In the genomic region with DNA sequence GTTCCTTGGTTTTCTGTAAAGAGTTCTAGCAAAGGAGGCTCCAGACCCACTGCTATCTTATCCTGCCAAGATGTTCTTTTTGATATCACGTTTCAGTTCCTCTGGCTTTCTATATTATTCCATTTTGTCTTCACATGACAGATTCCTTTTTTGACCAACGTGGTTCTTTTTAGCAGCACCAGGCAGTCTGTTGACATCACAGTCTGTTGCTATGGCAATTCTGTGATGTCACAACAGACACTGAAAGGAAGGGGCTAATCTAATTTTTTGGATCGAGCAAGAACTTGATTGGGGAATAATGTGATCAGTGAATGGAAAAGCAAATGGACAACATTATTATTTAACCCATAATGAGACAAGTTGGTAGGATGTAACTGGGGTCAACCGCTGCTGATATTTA, we compare ENCODE assay signal across 28 cellular contexts.
DNase-seq lines count a peak whose midpoint lies in the region; ATAC-seq, FAIRE-seq and TF ChIP-seq lines count a peak whose summit lies in the region.
"Had no signal": no experiment of that assay in that cellular context is flagged by ENCODE, and none has a peak within 500 bp of the region (broad histone marks: within the 10 kb centered on the region; RNA-seq: fewer than 3 reads in every experiment).

No MANE protein-coding gene starts in this region.

- TF ChIP-seq EP300 in A549 (IDR thresholded peaks at IDR 0.05), result no peak

- H2AK5ac ChIP-seq in mesenchymal stem cell (ENCODE audit: low read length, severe bottlenecking), result no peak overlapping the region

- no peak overlapping the region for H3K14ac ChIP-seq in mesenchymal stem cell (ENCODE audit: low read length in 2 of 2)

- ATAC-seq in A549, result no peak
- ATAC-seq in GM21390 (IDR thresholded peaks at IDR 0.05; ENCODE audit: unreplicated experiment), result no peak
- no peak for ATAC-seq in mucosa of descending colon
- ATAC-seq: activated T-cell treated with anti-CD3 and anti-CD28 coated beads, Interleukin-2, amount 50 U/mL, for 72 hours; left cardiac atrium; naive thymus-derived CD4-positive, alpha-beta T cell had no signal

- POLR2A ChIA-PET in A549 (lab: Yijun Ruan, JAX), result no interaction called here

- no peak overlapping the region for H2AFZ ChIP-seq in mesenchymal stem cell (ENCODE audit: low read depth, low read length)

- TF ChIP-seq CTCF in A549 (IDR thresholded peaks at IDR 0.05) (no peak), Calu3 (IDR thresholded peaks at IDR 0.05; ENCODE audit: unreplicated experiment) (no peak), brain (conservative IDR thresholded peaks at IDR 0.05) (no peak), prostate gland (IDR thresholded peaks at IDR 0.05) (no peak), mucosa of descending colon (IDR thresholded peaks at IDR 0.05) (no peak)

- TF ChIP-seq RAD21 in A549 (conservative IDR thresholded peaks at IDR 0.05 in 1 of 2, IDR thresholded peaks at IDR 0.05 in 1 of 2), result no peak

- H4K91ac ChIP-seq in mesenchymal stem cell (ENCODE audit: low read length), result no peak overlapping the region

- CTCF ChIA-PET in A549 (lab: Yijun Ruan, JAX) (interaction anchor here (0.9 to 39.0 kb wide), 6 partner anchors 9 to 116 kb away, joined by 3 to 840 read pairs (median 4); partner anchors contain the start of gene PLEKHA6), Calu3 (lab: Charles Lee) (interaction anchor here (1.0 to 1.4 kb wide), 5 partner anchors 8 to 55 kb away, joined by 3 to 5 read pairs (median 4); no protein-coding TSS in a partner anchor)

- H2BK120ac ChIP-seq in mesenchymal stem cell (ENCODE audit: low read depth, low read length), result no peak overlapping the region

- H2BK12ac ChIP-seq in mesenchymal stem cell (ENCODE audit: low read length in 2 of 2), result no peak overlapping the region

- no peak for TF ChIP-seq POLR2A in A549 (IDR thresholded peaks at IDR 0.05; ENCODE audit: low read length)
- TF ChIP-seq POLR2A in prostate gland (IDR thresholded peaks at IDR 0.05), result no peak

- H3K27me3 Mint-ChIP-seq in Calu3 (ENCODE audit: unreplicated experiment) (no peaks in the 10 kb centered on the region), brain (peaks cover 3% of the 10 kb centered on the region)

- no peaks in the 10 kb centered on the region for H3K9me3 ChIP-seq in A549
- H3K9me3 ChIP-seq in mesenchymal stem cell (ENCODE audit: control insufficient read depth, low read length), result no peaks in the 10 kb centered on the region
- H3K9me3 ChIP-seq in prostate gland, result no peaks in the 10 kb centered on the region
- no peaks in the 10 kb centered on the region for H3K9me3 ChIP-seq in mucosa of descending colon
- H3K9me3 ChIP-seq: upper lobe of left lung had no signal

- H3K27me3 ChIP-seq in mesenchymal stem cell (ENCODE audit: control insufficient read depth in 1 of 2, insufficient read depth in 1 of 2, low read length in 2 of 2), result peaks cover 81 to 83% of the 10 kb centered on the region in 2 experiments
- H3K27me3 ChIP-seq in prostate gland (replicated peaks; ENCODE audit: insufficient read depth), result no peaks in the 10 kb centered on the region
- H3K27me3 ChIP-seq: BLaER1 treated with 17β-estradiol and CSF1 and Interleukin-3, amounts not matched to agents 10 nM and 100 nM; upper lobe of left lung had no signal

- no peaks in the 10 kb centered on the region for H3K9me3 Mint-ChIP-seq in Calu3 (ENCODE audit: low read depth, unreplicated experiment)
- no peaks in the 10 kb centered on the region for H3K9me3 Mint-ChIP-seq in brain
- H3K9me3 Mint-ChIP-seq: activated B cell treated with CpG ODN at 0.5 μM for 24 hours; activated naive CD4-positive, alpha-beta T cell treated with anti-CD3 and anti-CD28 coated beads for 36 hours; activated T-cell treated with anti-CD3 and anti-CD28 coated beads, Interleukin-2, amount 50 U/mL, for 72 hours; memory B cell; naive thymus-derived CD4-positive, alpha-beta T cell had no signal

- H3K9ac ChIP-seq in mesenchymal stem cell (ENCODE audit: low read length), result no peak overlapping the region

- no peak overlapping the region for H3K18ac ChIP-seq in mesenchymal stem cell (ENCODE audit: low read depth in 1 of 2, low read length in 2 of 2)

- H3K23ac ChIP-seq in mesenchymal stem cell (ENCODE audit: low read length in 2 of 2), result no peak overlapping the region

- H3K4me3 ChIP-seq in A549, result no peak overlapping the region
- no peak overlapping the region for H3K4me3 ChIP-seq in mesenchymal stem cell (ENCODE audit: insufficient read depth in 1 of 2, low read depth in 1 of 2, low read length in 2 of 2)
- H3K4me3 ChIP-seq in prostate gland, result no peak overlapping the region
- H3K4me3 ChIP-seq in mucosa of descending colon, result no peak overlapping the region
- H3K4me3 ChIP-seq: BLaER1 treated with 17β-estradiol and CSF1 and Interleukin-3, amounts not matched to agents 10 nM and 100 nM; skin epidermis had no signal

- no peaks in the 10 kb centered on the region for H3K79me1 ChIP-seq in mesenchymal stem cell (replicated peaks; ENCODE audit: low read length, poor library complexity, severe bottlenecking)

- BruUV-seq in Calu3 (replicated peaks; lab: Mats Ljungman, UMichigan), result no TSS peak

- H3K4ac ChIP-seq in mesenchymal stem cell (ENCODE audit: low read depth in 1 of 2, low read length in 2 of 2), result no peak overlapping the region

- H3K4me2 ChIP-seq in A549 (0 out of 3 replicates have a peak overlapping the region, but pooled peaks have one; percentile 59), mesenchymal stem cell (ENCODE audit: low read length, poor library complexity, severe bottlenecking) (no peak overlapping the region)

- WGBS in A549 (ENCODE audit: missing lambda C conversion rate), result 66% methylated on average over 4 of the region's 4 CpGs
- 81% methylated on average over 3 of the region's 4 CpGs for WGBS in mesenchymal stem cell
- 64% methylated on average over 4 of the region's 4 CpGs for WGBS in prostate gland

- H2BK15ac ChIP-seq in mesenchymal stem cell (ENCODE audit: low read depth, poor library complexity, severe bottlenecking), result no peak overlapping the region

- H3K36me3 ChIP-seq in mesenchymal stem cell (ENCODE audit: control insufficient read depth in 1 of 2, insufficient read depth in 2 of 2, low read depth in 1 of 2, low read length in 2 of 2), result no peaks in the 10 kb centered on the region
- no peaks in the 10 kb centered on the region for H3K36me3 ChIP-seq in prostate gland
- peaks cover 3% of the 10 kb centered on the region for H3K36me3 ChIP-seq in mucosa of descending colon (ENCODE audit: low read depth)
- H3K36me3 ChIP-seq: BLaER1 treated with 17β-estradiol and CSF1 and Interleukin-3, amounts not matched to agents 10 nM and 100 nM; brain microvascular endothelial cell; upper lobe of left lung had no signal

- H3K4me3 Mint-ChIP-seq in Calu3 (ENCODE audit: low read depth, unreplicated experiment) (no peak overlapping the region), brain (peak overlapping the region in 1 of 5 experiments; percentile 11)
- H3K4me3 Mint-ChIP-seq: activated B cell treated with CpG ODN at 0.5 μM for 24 hours; activated naive CD4-positive, alpha-beta T cell treated with anti-CD3 and anti-CD28 coated beads for 36 hours; activated T-cell treated with anti-CD3 and anti-CD28 coated beads, Interleukin-2, amount 50 U/mL, for 72 hours; memory B cell; naive thymus-derived CD4-positive, alpha-beta T cell had no signal

- intact Hi-C loops in Calu3 (cut with micrococcal nuclease; ENCODE audit: unreplicated experiment), result no loop called here
- intact Hi-C loops in prostate gland (cut with DNase I), result no loop called here
- intact Hi-C loops in mucosa of descending colon (cut with DNase I, micrococcal nuclease), result no loop called here

- FAIRE-seq in A549 (lab: Jason Lieb, UNC), result no peak
- FAIRE-seq: GM12892 had no signal

- DNase-seq in A549 (ENCODE audit: low read depth in 1 of 2, low spot score in 1 of 2) (no peak), Calu3 (no peak), mesenchymal stem cell (peak; percentile 39), prostate gland (ENCODE audit: low spot score) (no peak), mucosa of descending colon (no peak), GM03348 (ENCODE audit: low spot score) (no peak)
- DNase-seq: activated B cell treated with CpG ODN at 0.5 μM for 24 hours; activated CD4-positive, alpha-beta T cell treated with anti-CD3 and anti-CD28 coated beads, Interleukin-2, amount 50 U/mL, for 1 hour; activated naive CD4-positive, alpha-beta T cell treated with anti-CD3 and anti-CD28 coated beads for 36 hours; activated T-cell treated with anti-CD3 and anti-CD28 coated beads, Interleukin-2, amount 50 U/mL, for 72 hours; brain microvascular endothelial cell; EL; Karpas-422; left cardiac atrium; MV-4-11; naive thymus-derived CD4-positive, alpha-beta T cell; NCI-H1694; NCI-H2171; NCI-H510A; stimulated activated CD4-positive, alpha-beta T cell treated with anti-CD3 and anti-CD28 coated beads, Interleukin-2, amount 100 ng/mL, for 24 hours; T1000; upper lobe of left lung had no signal

- H3K4me1 Mint-ChIP-seq in Calu3 (ENCODE audit: low read depth, unreplicated experiment) (peaks cover 42% of the 10 kb centered on the region), brain (peaks cover 84% of the 10 kb centered on the region)
- H3K4me1 Mint-ChIP-seq: activated B cell treated with CpG ODN at 0.5 μM for 24 hours, memory B cell had no signal

- H3K27ac Mint-ChIP-seq in Calu3 (ENCODE audit: unreplicated experiment), result peak overlapping the region; percentile 49
- peak overlapping the region; percentile 39 to 84 (median 71) for H3K27ac Mint-ChIP-seq in brain
- H3K27ac Mint-ChIP-seq: activated B cell treated with CpG ODN at 0.5 μM for 24 hours; activated naive CD4-positive, alpha-beta T cell treated with anti-CD3 and anti-CD28 coated beads for 36 hours; activated T-cell treated with anti-CD3 and anti-CD28 coated beads, Interleukin-2, amount 50 U/mL, for 72 hours; memory B cell had no signal

- no peak overlapping the region for H4K8ac ChIP-seq in mesenchymal stem cell (ENCODE audit: low read length)

- peaks cover 35% of the 10 kb centered on the region for H3K36me3 Mint-ChIP-seq in Calu3 (ENCODE audit: insufficient read depth, unreplicated experiment)
- peaks cover 7% of the 10 kb centered on the region for H3K36me3 Mint-ChIP-seq in brain
- H3K36me3 Mint-ChIP-seq: memory B cell; naive thymus-derived CD4-positive, alpha-beta T cell had no signal

- H3K4me1 ChIP-seq in A549 (peaks cover 28% of the 10 kb centered on the region), mesenchymal stem cell (ENCODE audit: control insufficient read depth, insufficient read depth, low read depth, low read length) (peaks cover 2% of the 10 kb centered on the region), prostate gland (replicated peaks) (no peaks in the 10 kb centered on the region), mucosa of descending colon (ENCODE audit: low read depth) (peaks cover under 1% of the 10 kb centered on the region)

- H3K27ac ChIP-seq in A549 (no peak overlapping the region), mesenchymal stem cell (ENCODE audit: low read length, poor library complexity, severe bottlenecking) (no peak overlapping the region), prostate gland (no peak overlapping the region)
- H3K27ac ChIP-seq: BLaER1 treated with 17β-estradiol and CSF1 and Interleukin-3, amounts not matched to agents 10 nM and 100 nM; brain microvascular endothelial cell; skin epidermis; upper lobe of left lung had no signal

- no peak overlapping the region for H2BK5ac ChIP-seq in mesenchymal stem cell (ENCODE audit: low read depth, low read length, poor library complexity, severe bottlenecking)

TF ChIP-seq in A549, 52 proteins besides CTCF, POLR2A, EP300 and RAD21 (continues in another document):
- TF ChIP-seq NPAS2 (CRISPR knock-in tag; IDR thresholded peaks at IDR 0.05; ENCODE audit: borderline replicate concordance) (no peak), CHD4 (IDR thresholded peaks at IDR 0.05; ENCODE audit: borderline replicate concordance) (no peak)
